8 cellular contexts compared by ENCODE assay signal in the genomic region with DNA sequence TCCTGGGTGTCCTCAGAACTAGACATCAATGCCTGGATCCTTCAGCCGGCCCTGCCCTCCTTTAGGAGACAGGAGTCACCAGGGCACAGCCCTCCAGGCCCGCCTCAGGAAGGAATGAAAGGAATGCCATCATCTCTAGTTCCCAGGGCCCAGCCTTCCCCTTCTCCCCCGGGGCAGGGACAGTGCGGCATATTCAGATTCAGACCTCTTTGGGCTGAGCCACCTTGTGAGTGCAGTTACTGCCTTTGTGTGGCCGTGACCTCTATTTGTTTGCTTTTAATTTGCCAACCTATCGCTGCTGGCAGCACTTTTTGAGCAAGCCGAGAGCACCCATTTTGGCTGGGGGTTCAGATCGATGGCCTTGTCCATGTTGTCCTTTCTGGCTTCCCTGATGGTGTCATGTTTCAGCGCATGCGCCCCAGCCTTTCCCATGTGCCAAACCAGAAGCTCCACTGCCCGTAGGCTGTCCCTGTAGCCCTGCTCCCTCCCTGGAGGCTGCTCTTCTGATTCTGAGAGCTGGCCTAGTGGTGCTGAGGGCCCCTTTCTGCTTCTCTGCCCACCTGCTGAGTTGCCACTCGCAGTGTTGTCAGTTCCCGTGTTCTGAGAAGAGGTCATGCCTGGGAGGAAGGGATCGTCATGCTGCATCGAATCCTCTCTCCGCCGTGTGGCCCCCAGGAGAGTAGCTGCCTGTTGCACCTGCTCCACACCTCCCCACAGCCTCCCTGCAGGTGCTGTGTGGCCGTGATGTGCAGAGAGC. TPM values are rescaled to one million over a fixed set of nuclear protein-coding genes. Genes with fewer than 3 reads are reported as not detected.
DNase-seq lines count a peak whose midpoint lies in the region; ATAC-seq and TF ChIP-seq lines count a peak whose summit lies in the region.

No MANE protein-coding gene starts in this region.

- peaks cover 13% of the 10 kb centered on the region for H3K27me3 Mint-ChIP-seq in GM23338 (ENCODE audit: insufficient read depth, low read depth, poor library complexity)
- no peaks in the 10 kb centered on the region for H3K27me3 Mint-ChIP-seq in activated CD4-positive, alpha-beta T cell treated with anti-CD3 and anti-CD28 coated beads, Interleukin-2, amount 10 ng/mL, durations not matched to agents 7 days and 5 days

- ATAC-seq in GM23338 (peak; percentile 93), psoas muscle (peak; percentile 50 to 68 (median 64))

- H3K79me2 ChIP-seq in GM23338 (replicated peaks; ENCODE audit: insufficient read depth) = no peaks in the 10 kb centered on the region

- peaks cover 75% of the 10 kb centered on the region for H3K36me3 Mint-ChIP-seq in GM23338 (ENCODE audit: low read depth)
- H3K36me3 Mint-ChIP-seq in activated CD4-positive, alpha-beta T cell treated with anti-CD3 and anti-CD28 coated beads, Interleukin-2, amount 10 ng/mL, durations not matched to agents 7 days and 5 days (ENCODE audit: low read depth) = peaks cover 39% of the 10 kb centered on the region

- TF ChIP-seq CTCF in GM23338 (conservative IDR thresholded peaks at IDR 0.05; ENCODE audit: low read depth in 2 of 2) (no peak), psoas muscle (IDR thresholded peaks at IDR 0.05) (no peak)

- WGBS in psoas muscle, 3 donors = 22 to 26% (median 23%) methylated on average over 18 of the region's 18 CpGs

- H3K4me3 Mint-ChIP-seq in GM23338 = peak overlapping the region; percentile 80
- no peak overlapping the region for H3K4me3 Mint-ChIP-seq in activated CD4-positive, alpha-beta T cell treated with anti-CD3 and anti-CD28 coated beads, Interleukin-2, amount 10 ng/mL, durations not matched to agents 7 days and 5 days

- peak overlapping the region; percentile 81 for H3K27ac ChIP-seq in GM23338 (ENCODE audit: low read depth)
- peak overlapping the region; percentile 62 for H3K27ac ChIP-seq in psoas muscle

- peaks cover 25% of the 10 kb centered on the region for H3K4me1 Mint-ChIP-seq in GM23338
- peaks cover 3% of the 10 kb centered on the region for H3K4me1 Mint-ChIP-seq in activated CD4-positive, alpha-beta T cell treated with anti-CD3 and anti-CD28 coated beads, Interleukin-2, amount 10 ng/mL, durations not matched to agents 7 days and 5 days

- peaks cover 27% of the 10 kb centered on the region; the same call in 1 of the 2 replicates for H3K36me3 ChIP-seq in GM23338 (ENCODE audit: insufficient read depth)
- H3K36me3 ChIP-seq in psoas muscle (ENCODE audit: insufficient read depth in 1 of 2, low read depth in 1 of 2) = peaks cover 6 to 57% of the 10 kb centered on the region in 2 donors

- CTCF ChIA-PET in activated CD4-positive, alpha-beta T cell treated with anti-CD3 and anti-CD28 coated beads, Interleukin-2, amount 10 ng/mL, durations not matched to agents 7 days and 5 days (lab: Charles Lee) = interaction anchor here (0.6 to 1.7 kb wide), 3 partner anchors 12 to 509 kb away, joined by 3 to 5 read pairs (median 4); a partner anchor contains a TSS

- peak overlapping the region; percentile 59 for H3K4me2 ChIP-seq in GM23338

- DNase-seq in GM23338 (ENCODE audit: low spot score) = peak; percentile 91
- DNase-seq in NCI-H526 treated with DMSO at 0.1 percent for 48 hours (lab: John Stamatoyannopoulos, UW) = peak; percentile 82
- peak; percentile 59 for DNase-seq in germinal center (ENCODE audit: low spot score)
- peak; percentile 83 to 91 for DNase-seq in psoas muscle
- DNase-seq in cortex of kidney (lab: John Stamatoyannopoulos, UW) = no peak
- no peak for DNase-seq in activated CD4-positive, alpha-beta T cell treated with anti-CD3 and anti-CD28 coated beads, Interleukin-2, amount 10 ng/mL, durations not matched to agents 7 days and 5 days
- DNase-seq in NCI-H524 (lab: John Stamatoyannopoulos, UW) = no peak
- DNase-seq in nucleus accumbens (lab: John Stamatoyannopoulos, UW) = no peak

- no peak overlapping the region for H2AFZ ChIP-seq in GM23338

- peaks cover 21% of the 10 kb centered on the region; the same call in 1 of the 2 replicates for H3F3A ChIP-seq in GM23338 (replicated peaks; ENCODE audit: low read depth)

- no peaks in the 10 kb centered on the region for H3K9me2 ChIP-seq in GM23338 (ENCODE audit: insufficient read depth)

- peak overlapping the region; percentile 95 for H3K27ac Mint-ChIP-seq in GM23338
- H3K27ac Mint-ChIP-seq in activated CD4-positive, alpha-beta T cell treated with anti-CD3 and anti-CD28 coated beads, Interleukin-2, amount 10 ng/mL, durations not matched to agents 7 days and 5 days = no peak overlapping the region

- POLR2A ChIA-PET in activated CD4-positive, alpha-beta T cell treated with anti-CD3 and anti-CD28 coated beads, Interleukin-2, amount 10 ng/mL, durations not matched to agents 7 days and 5 days (lab: Charles Lee) = no interaction called here

- H3K4me3 ChIP-seq in GM23338 = peak overlapping the region; percentile 31
- no peak overlapping the region for H3K4me3 ChIP-seq in psoas muscle

- intact Hi-C loops in psoas muscle (cut with DNase I) = no loop called here

- no peaks in the 10 kb centered on the region for H3K27me3 ChIP-seq in GM23338 (ENCODE audit: insufficient read depth)
- H3K27me3 ChIP-seq in psoas muscle (ENCODE audit: insufficient read depth in 3 of 3, low read length in 2 of 3) = no peaks in the 10 kb centered on the region

- no peaks in the 10 kb centered on the region; the same call in 2 of the 3 replicates for H3K9me3 Mint-ChIP-seq in GM23338
- H3K9me3 Mint-ChIP-seq in activated CD4-positive, alpha-beta T cell treated with anti-CD3 and anti-CD28 coated beads, Interleukin-2, amount 10 ng/mL, durations not matched to agents 7 days and 5 days = no peaks in the 10 kb centered on the region

- H3K4me1 ChIP-seq in GM23338 (ENCODE audit: insufficient read depth) (peaks cover 18% of the 10 kb centered on the region), psoas muscle (peaks cover 19% of the 10 kb centered on the region)

- H3K9me3 ChIP-seq in psoas muscle = no peaks in the 10 kb centered on the region

- H4K20me1 ChIP-seq in GM23338 (replicated peaks; ENCODE audit: insufficient read depth) = peaks cover 11% of the 10 kb centered on the region

TF ChIP-seq in GM23338, 12 proteins besides CTCF, POLR2A, EP300 and RAD21:
- TF ChIP-seq EZH2 (IDR thresholded peaks at IDR 0.05; ENCODE audit: low read depth, unreplicated experiment) (no peak), POLR2AphosphoS5 (IDR thresholded peaks at IDR 0.05; ENCODE audit: low read depth) (peak; percentile 30; the same call in 1 of the 2 replicates)

RNA-seq across cellular contexts. Expression of a gene that starts 10.9 kb away (rescaled TPM):
- total RNA-seq in GM23338 (2014; rRNA removed; shearing (Covaris generic)) = 4.0 and 6.5 TPM in 2 replicates
- polyA plus RNA-seq in GM23338 (2016; fragmentation: Nextera tagmentation; extraction: Ambion mirVana) (2.9 and 5.0 TPM in 2 replicates), psoas muscle (100 to 1,000 TPM; 256 to 608 (median 529) TPM)
- 1,000 to 10,000 TPM in 2 of 4 donors, 100 to 1,000 TPM in 2; 788 to 1,374 (median 978) TPM for total RNA-seq in psoas muscle
- total RNA-seq in activated CD4-positive, alpha-beta T cell treated with anti-CD3 and anti-CD28 coated beads, Interleukin-2, amount 10 ng/mL, durations not matched to agents 7 days and 5 days = 10 to 100 TPM; 17.0 to 17.3 TPM

RNA-seq across cellular contexts. Expression of a gene that starts 16.9 kb away (rescaled TPM):
- 22.8 and 25.7 TPM in 2 replicates for total RNA-seq in GM23338 (2014; rRNA removed; shearing (Covaris generic))
- 5.3 and 7.7 TPM in 2 replicates for polyA plus RNA-seq in GM23338 (2016; fragmentation: Nextera tagmentation; extraction: Ambion mirVana)
- 10 to 100 TPM in 3 of 4 donors, 1 to 10 TPM in 1; 7.2 to 12.6 (median 10.9) TPM for total RNA-seq in psoas muscle
- 1 to 10 TPM; 4.2 to 7.7 (median 6.4) TPM for polyA plus RNA-seq in psoas muscle
- total RNA-seq in activated CD4-positive, alpha-beta T cell treated with anti-CD3 and anti-CD28 coated beads, Interleukin-2, amount 10 ng/mL, durations not matched to agents 7 days and 5 days = 10 to 100 TPM; 31.4 to 41.5 TPM

RNA-seq across cellular contexts. Expression of a gene that starts 24.9 kb away (rescaled TPM):
- total RNA-seq in GM23338 (2014; rRNA removed; shearing (Covaris generic)) = 17.5 and 18.3 TPM in 2 replicates
- polyA plus RNA-seq in GM23338 (2016; fragmentation: Nextera tagmentation; extraction: Ambion mirVana) = 32.0 and 33.8 TPM in 2 replicates
- 100 to 1,000 TPM in 1 of 4 donors, 10 to 100 TPM in 3; 53.3 to 101 (median 78.7) TPM for total RNA-seq in psoas muscle
- 10 to 100 TPM; 19.2 to 34.0 (median 26.2) TPM for polyA plus RNA-seq in psoas muscle
- total RNA-seq in activated CD4-positive, alpha-beta T cell treated with anti-CD3 and anti-CD28 coated beads, Interleukin-2, amount 10 ng/mL, durations not matched to agents 7 days and 5 days = 10 to 100 TPM; 32.8 to 35.8 TPM

RNA-seq across cellular contexts. Expression of a gene that starts 37.0 kb away (rescaled TPM):
- 69.7 and 80.7 TPM in 2 replicates for total RNA-seq in GM23338 (2014; rRNA removed; shearing (Covaris generic))
- polyA plus RNA-seq in GM23338 (2016; fragmentation: Nextera tagmentation; extraction: Ambion mirVana) (15.4 and 16.8 TPM in 2 replicates), psoas muscle (1 to 10 TPM; 4.1 to 8.3 (median 6.0) TPM)
- total RNA-seq in psoas muscle = 10 to 100 TPM in 3 of 4 donors, 1 to 10 TPM in 1; 9.5 to 10.8 (median 10.2) TPM
- 10 to 100 TPM; 25.5 to 35.4 TPM for total RNA-seq in activated CD4-positive, alpha-beta T cell treated with anti-CD3 and anti-CD28 coated beads, Interleukin-2, amount 10 ng/mL, durations not matched to agents 7 days and 5 days

Comparison
In these comparisons a context has a peak if more than half of its experiments do, and no peak if none do; other contexts are left out.
1. DNase-seq: peak in GM23338 (single experiment), NCI-H526 treated with DMSO at 0.1 percent for 48 hours (single experiment), germinal center (single experiment) and psoas muscle (2 of 2); none in cortex of kidney (single experiment), activated CD4-positive, alpha-beta T cell treated with anti-CD3 and anti-CD28 coated beads, Interleukin-2, amount 10 ng/mL, durations not matched to agents 7 days and 5 days (single experiment), NCI-H524 (0 of 2) and nucleus accumbens (0 of 56).
2. RNA of a gene that starts 10.9 kb away (total RNA-seq): 788 to 1,374 TPM in psoas muscle; 17.0 to 17.3 TPM in activated CD4-positive, alpha-beta T cell treated with anti-CD3 and anti-CD28 coated beads, Interleukin-2, amount 10 ng/mL, durations not matched to agents 7 days and 5 days and 4.0 to 6.5 TPM in GM23338; every median in the first group is over 10 times any median in the second.